11 cellular contexts compared by ENCODE assay signal in genomic region chr22:46010177-46010867, GRCh38. TPM values are rescaled to one million over a fixed set of nuclear protein-coding genes. Genes with fewer than 3 reads are reported as not detected.
DNase-seq lines count a peak whose midpoint lies in the region; ATAC-seq and TF ChIP-seq lines count a peak whose summit lies in the region.
"Had no signal": no experiment of that assay in that cellular context is flagged by ENCODE, and none has a peak within 500 bp of the region (broad histone marks: within the 10 kb centered on the region; RNA-seq: fewer than 3 reads in every experiment).

No MANE protein-coding gene starts in this region.

- H3K4me3 ChIP-seq in SJCRH30 (no peak overlapping the region), sigmoid colon (no peak overlapping the region)
- no peak overlapping the region for H3K4me3 ChIP-seq in CD4-positive, alpha-beta memory T cell (ENCODE audit: low read length in 2 of 2)

- H3K9me3 Mint-ChIP-seq in CD4-positive, alpha-beta memory T cell: peaks cover 0 to 15% (median 6%) of the 10 kb centered on the region in 8 donors
- H3K9me3 Mint-ChIP-seq in activated CD4-positive, alpha-beta T cell treated with anti-CD3 and anti-CD28 coated beads, Interleukin-2, amount 10 ng/mL, durations not matched to agents 7 days and 5 days: peaks cover 4% of the 10 kb centered on the region
- H3K9me3 Mint-ChIP-seq: WTC11 had no signal

- H3K27me3 ChIP-seq in SJCRH30: no peaks in the 10 kb centered on the region
- H3K27me3 ChIP-seq in foreskin keratinocyte: no peaks in the 10 kb centered on the region
- H3K27me3 ChIP-seq in sigmoid colon: no peaks in the 10 kb centered on the region
- no peaks in the 10 kb centered on the region for H3K27me3 ChIP-seq in CD4-positive, alpha-beta memory T cell (ENCODE audit: insufficient read depth, low read length)

- no peak for ATAC-seq in foreskin keratinocyte
- ATAC-seq: WTC11 had no signal

- peak; percentile 51 for DNase-seq in Daoy (ENCODE audit: low read depth)
- DNase-seq in SJCRH30: no peak
- DNase-seq in foreskin keratinocyte: peak; percentile 46 to 66
- peak; percentile 63 for DNase-seq in sigmoid colon
- no peak for DNase-seq in HPDE6-E6E7 (ENCODE audit: extremely low spot score)
- no peak for DNase-seq in NCI-H1930 (lab: John Stamatoyannopoulos, UW)
- DNase-seq in CD4-positive, alpha-beta memory T cell: no peak
- no peak for DNase-seq in activated CD4-positive, alpha-beta T cell treated with anti-CD3 and anti-CD28 coated beads, Interleukin-2, amount 10 ng/mL, durations not matched to agents 7 days and 5 days
- DNase-seq: activated gamma-delta T cell treated with Interleukin-2 at 50 U/mL for 16 hours, naive B cell had no signal

- no peak for TF ChIP-seq EP300 in sigmoid colon (IDR thresholded peaks at IDR 0.05)

- intact Hi-C loops in sigmoid colon (cut with DNase I): loop anchor here (5.0 kb wide), 1 partner anchor 82 kb away; no protein-coding TSS in a partner anchor
- intact Hi-C loops in CD4-positive, alpha-beta memory T cell (cut with micrococcal nuclease): loop anchor here (5.0 kb wide), 1 partner anchor 287 kb away; the partner anchor contains the start of gene GTSE1

- H3K27ac Mint-ChIP-seq in CD4-positive, alpha-beta memory T cell: peak overlapping the region in 2 of 7 donors; percentile 21 to 89
- no peak overlapping the region for H3K27ac Mint-ChIP-seq in activated CD4-positive, alpha-beta T cell treated with anti-CD3 and anti-CD28 coated beads, Interleukin-2, amount 10 ng/mL, durations not matched to agents 7 days and 5 days
- H3K27ac Mint-ChIP-seq: WTC11 had no signal

- TF ChIP-seq CTCF in foreskin keratinocyte (conservative IDR thresholded peaks at IDR 0.05) (no peak), sigmoid colon (IDR thresholded peaks at IDR 0.05) (no peak)

- POLR2A ChIA-PET in CD4-positive, alpha-beta memory T cell (lab: Charles Lee; ENCODE audit: partially characterized antibody): interaction anchor here (6.6 kb wide), 1 partner anchor 26 kb away, joined by 73 read pairs; no protein-coding TSS in a partner anchor
- POLR2A ChIA-PET in activated CD4-positive, alpha-beta T cell treated with anti-CD3 and anti-CD28 coated beads, Interleukin-2, amount 10 ng/mL, durations not matched to agents 7 days and 5 days (lab: Charles Lee): no interaction called here

- peak overlapping the region in 1 of 8 donors; percentile 10 for H3K4me3 Mint-ChIP-seq in CD4-positive, alpha-beta memory T cell
- H3K4me3 Mint-ChIP-seq in activated CD4-positive, alpha-beta T cell treated with anti-CD3 and anti-CD28 coated beads, Interleukin-2, amount 10 ng/mL, durations not matched to agents 7 days and 5 days: no peak overlapping the region
- H3K4me3 Mint-ChIP-seq: WTC11 had no signal

- no peaks in the 10 kb centered on the region for H3K36me3 ChIP-seq in SJCRH30
- no peaks in the 10 kb centered on the region for H3K36me3 ChIP-seq in sigmoid colon
- H3K36me3 ChIP-seq in CD4-positive, alpha-beta memory T cell (ENCODE audit: insufficient read depth, low read length): no peaks in the 10 kb centered on the region

- H3K27me3 Mint-ChIP-seq in CD4-positive, alpha-beta memory T cell: no peaks in the 10 kb centered on the region
- peaks cover 1% of the 10 kb centered on the region for H3K27me3 Mint-ChIP-seq in activated CD4-positive, alpha-beta T cell treated with anti-CD3 and anti-CD28 coated beads, Interleukin-2, amount 10 ng/mL, durations not matched to agents 7 days and 5 days

- H3K9me3 ChIP-seq in SJCRH30 (replicated peaks) (no peaks in the 10 kb centered on the region), sigmoid colon (no peaks in the 10 kb centered on the region)
- H3K9me3 ChIP-seq in CD4-positive, alpha-beta memory T cell (ENCODE audit: control insufficient read depth in 1 of 2, low read length in 2 of 2): peaks cover 0 to 9% of the 10 kb centered on the region in 2 donors

- no peak for TF ChIP-seq POLR2A in sigmoid colon (IDR thresholded peaks at IDR 0.05)

- WGBS in sigmoid colon, 2 donors: 74 to 85% methylated on average over 8 of the region's 8 CpGs

- peaks cover 43% of the 10 kb centered on the region for H3K4me1 ChIP-seq in SJCRH30
- peaks cover 9% of the 10 kb centered on the region for H3K4me1 ChIP-seq in foreskin keratinocyte
- peaks cover 0 to 57% (median 48%) of the 10 kb centered on the region in 4 donors for H3K4me1 ChIP-seq in sigmoid colon
- peaks cover 9% of the 10 kb centered on the region for H3K4me1 ChIP-seq in CD4-positive, alpha-beta memory T cell (ENCODE audit: insufficient read depth, low read length)

- CTCF ChIA-PET in CD4-positive, alpha-beta memory T cell (lab: Charles Lee; ENCODE audit: partially characterized antibody): interaction anchor here (1.1 to 6.3 kb wide), 4 partner anchors 9 to 105 kb away, joined by 4 to 81 read pairs (median 5); no protein-coding TSS in a partner anchor
- CTCF ChIA-PET in activated CD4-positive, alpha-beta T cell treated with anti-CD3 and anti-CD28 coated beads, Interleukin-2, amount 10 ng/mL, durations not matched to agents 7 days and 5 days (lab: Charles Lee): no interaction called here

- H3K36me3 Mint-ChIP-seq in CD4-positive, alpha-beta memory T cell: no peaks in the 10 kb centered on the region
- no peaks in the 10 kb centered on the region for H3K36me3 Mint-ChIP-seq in activated CD4-positive, alpha-beta T cell treated with anti-CD3 and anti-CD28 coated beads, Interleukin-2, amount 10 ng/mL, durations not matched to agents 7 days and 5 days (ENCODE audit: low read depth)
- H3K36me3 Mint-ChIP-seq: naive B cell, WTC11 had no signal

- peaks cover 8 to 22% (median 11%) of the 10 kb centered on the region in 4 donors for H3K4me1 Mint-ChIP-seq in CD4-positive, alpha-beta memory T cell
- peaks cover 16% of the 10 kb centered on the region for H3K4me1 Mint-ChIP-seq in activated CD4-positive, alpha-beta T cell treated with anti-CD3 and anti-CD28 coated beads, Interleukin-2, amount 10 ng/mL, durations not matched to agents 7 days and 5 days

- H3K27ac ChIP-seq in SJCRH30 (peak overlapping the region; percentile 91), foreskin keratinocyte (peak overlapping the region; percentile 30), sigmoid colon (peak overlapping the region; percentile 87 to 99 (median 96))
- no peak overlapping the region for H3K27ac ChIP-seq in CD4-positive, alpha-beta memory T cell (ENCODE audit: low read depth, low read length)

RNA-seq across cellular contexts. Expression of gene WNT7B, which starts 33.4 kb away (rescaled TPM):
- 13.3 and 15.7 TPM in 2 replicates for total RNA-seq in Daoy (2014; rRNA removed; shearing (Covaris generic))
- total RNA-seq in SJCRH30 (2014; rRNA removed; shearing (Covaris generic)): not detected in 2 replicates
- 9.5 and 41.8 TPM in 2 replicates for total RNA-seq in foreskin keratinocyte
- 14.0 and 50.2 TPM in 2 replicates for polyA plus RNA-seq in foreskin keratinocyte
- not detected for total RNA-seq in sigmoid colon
- not detected for polyA plus RNA-seq in sigmoid colon
- total RNA-seq in CD4-positive, alpha-beta memory T cell: not detected
- polyA plus RNA-seq in CD4-positive, alpha-beta memory T cell: not detected
- total RNA-seq in activated CD4-positive, alpha-beta T cell treated with anti-CD3 and anti-CD28 coated beads, Interleukin-2, amount 10 ng/mL, durations not matched to agents 7 days and 5 days: not detected

Comparison
In these comparisons a context has a peak if more than half of its experiments do, and no peak if none do; other contexts are left out.
1. DNase-seq: peak in Daoy (single experiment), foreskin keratinocyte (2 of 2) and sigmoid colon (single experiment); none in SJCRH30 (0 of 2), HPDE6-E6E7 (single experiment), NCI-H1930 (0 of 2), CD4-positive, alpha-beta memory T cell (0 of 5) and activated CD4-positive, alpha-beta T cell treated with anti-CD3 and anti-CD28 coated beads, Interleukin-2, amount 10 ng/mL, durations not matched to agents 7 days and 5 days (single experiment).
2. RNA of gene WNT7B, which starts 33.4 kb away (total RNA-seq): 13.3 to 15.7 TPM in Daoy and 9.5 to 41.8 TPM in foreskin keratinocyte; not detected in activated CD4-positive, alpha-beta T cell treated with anti-CD3 and anti-CD28 coated beads, Interleukin-2, amount 10 ng/mL, durations not matched to agents 7 days and 5 days, not detected in SJCRH30, not detected in sigmoid colon and not detected in CD4-positive, alpha-beta memory T cell; every median in the first group is over 10 times any median in the second.